ENCODE assay signal across 10 cellular contexts in the genomic region with DNA sequence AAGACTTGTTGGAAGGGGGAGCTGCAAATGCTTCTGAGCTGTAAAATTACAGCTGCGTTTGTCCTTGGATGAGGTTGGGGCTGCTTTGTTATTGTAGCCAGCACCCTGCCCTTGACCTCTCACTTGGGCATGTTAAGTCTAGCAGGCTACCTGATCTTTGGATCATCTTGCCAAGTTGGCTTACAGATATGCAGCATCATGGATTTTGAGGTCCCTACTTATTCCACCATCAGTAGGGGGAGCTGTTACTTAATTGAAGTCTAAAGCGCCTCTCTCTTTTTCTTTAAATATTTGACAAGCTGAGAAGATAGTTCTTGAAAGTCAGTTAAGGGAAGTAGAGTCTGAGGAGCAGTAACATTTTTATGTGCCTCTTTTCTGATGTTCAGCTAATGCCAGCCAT.
DNase-seq lines count a peak whose midpoint lies in the region; TF ChIP-seq lines count a peak whose summit lies in the region.
"Had no signal": no experiment of that assay in that cellular context is flagged by ENCODE, and none has a peak within 500 bp of the region (broad histone marks: within the 10 kb centered on the region; RNA-seq: fewer than 3 reads in every experiment).

No MANE protein-coding gene starts in this region.

- DNase-seq in NCI-H146 (lab: John Stamatoyannopoulos, UW) (peak; percentile 1), NCI-H146 treated with DMSO at 0.1 percent for 48 hours (lab: John Stamatoyannopoulos, UW; ENCODE audit: unreplicated experiment) (no peak), NOMO-1 treated with dmso at 0.1 percent for 144 hours (lab: John Stamatoyannopoulos, UW; ENCODE audit: unreplicated experiment) (peak; percentile 18), epithelial cell of esophagus (ENCODE audit: low read depth) (peak; percentile 65), retinal pigment epithelial cell (ENCODE audit: low read depth) (no peak), NCI-H2196 treated with DMSO at 0.1 percent for 48 hours (lab: John Stamatoyannopoulos, UW; ENCODE audit: unreplicated experiment) (no peak), NCI-H1436 (lab: John Stamatoyannopoulos, UW) (no peak)
- DNase-seq in activated T-cell treated with anti-CD3 and anti-CD28 coated beads, Interleukin-2, amount 50 U/mL, for 24 hours = no peak
- DNase-seq: C1 segment of cervical spinal cord; effector CD8-positive, alpha-beta T cell had no signal

- H3K27ac Mint-ChIP-seq in activated T-cell treated with anti-CD3 and anti-CD28 coated beads, Interleukin-2, amount 50 U/mL, for 24 hours = no peak overlapping the region

- no peak overlapping the region for H3K4me3 ChIP-seq in epithelial cell of esophagus (ENCODE audit: low read length)
- H3K4me3 ChIP-seq in retinal pigment epithelial cell (ENCODE audit: low read length) = no peak overlapping the region

- no peaks in the 10 kb centered on the region for H3K36me3 Mint-ChIP-seq in activated T-cell treated with anti-CD3 and anti-CD28 coated beads, Interleukin-2, amount 50 U/mL, for 24 hours (ENCODE audit: low read depth)

- H3K4me3 Mint-ChIP-seq in activated T-cell treated with anti-CD3 and anti-CD28 coated beads, Interleukin-2, amount 50 U/mL, for 24 hours = no peak overlapping the region

- TF ChIP-seq CTCF in epithelial cell of esophagus (IDR thresholded peaks at IDR 0.05; ENCODE audit: insufficient read depth, low read depth, low read length, missing control alignments) (peak; percentile 60), retinal pigment epithelial cell (conservative IDR thresholded peaks at IDR 0.05; ENCODE audit: low read depth, low read length) (peak; percentile 66)

- no peaks in the 10 kb centered on the region for H3K4me1 Mint-ChIP-seq in activated T-cell treated with anti-CD3 and anti-CD28 coated beads, Interleukin-2, amount 50 U/mL, for 24 hours (ENCODE audit: low read depth)

- peaks cover 3% of the 10 kb centered on the region for H3K27me3 Mint-ChIP-seq in activated T-cell treated with anti-CD3 and anti-CD28 coated beads, Interleukin-2, amount 50 U/mL, for 24 hours

- peaks cover 5% of the 10 kb centered on the region for H3K9me3 Mint-ChIP-seq in activated T-cell treated with anti-CD3 and anti-CD28 coated beads, Interleukin-2, amount 50 U/mL, for 24 hours

Comparison
In these comparisons a context has a peak if more than half of its experiments do, and no peak if none do; other contexts are left out.
1. DNase-seq: peak in NCI-H146 (single experiment), NOMO-1 treated with dmso at 0.1 percent for 144 hours (single experiment) and epithelial cell of esophagus (single experiment); none in NCI-H146 treated with DMSO at 0.1 percent for 48 hours (single experiment), retinal pigment epithelial cell (single experiment), activated T-cell treated with anti-CD3 and anti-CD28 coated beads, Interleukin-2, amount 50 U/mL, for 24 hours (single experiment), NCI-H2196 treated with DMSO at 0.1 percent for 48 hours (single experiment) and NCI-H1436 (single experiment).